Comparison of ENCODE assay signal across 8 cellular contexts in genomic region chr14:34460841-34461240, GRCh38. TPM values are rescaled to one million over a fixed set of nuclear protein-coding genes. Genes with fewer than 3 reads are reported as not detected.
A peak's percentile ranks its signal among the peaks of the same experiment; 100 is the strongest.
DNase-seq lines count a peak whose midpoint lies in the region; ATAC-seq, FAIRE-seq and TF ChIP-seq lines count a peak whose summit lies in the region.

No MANE protein-coding gene starts in this region.

- peak overlapping the region; percentile 89 for H3K9ac ChIP-seq in GM12878 (ENCODE audit: control insufficient read depth, insufficient read depth, low read length)

- peaks cover 47% of the 10 kb centered on the region for H3K79me2 ChIP-seq in GM12878 (ENCODE audit: control insufficient read depth, insufficient read depth, low read length)

- H3K27me3 ChIP-seq in right atrium auricular region (no peaks in the 10 kb centered on the region), GM12878 (replicated peaks in 1 of 2; ENCODE audit: control insufficient read depth in 2 of 2, insufficient read depth in 2 of 2, low read length in 1 of 2) (no peaks in the 10 kb centered on the region), lower lobe of right lung (ENCODE audit: low read depth) (no peaks in the 10 kb centered on the region)

- no peak for TF ChIP-seq POLR2A in GM12878 (IDR thresholded peaks at IDR 0.05; ENCODE audit: low read depth, low read length)

- intact Hi-C loops in left ventricle myocardium superior (cut with micrococcal nuclease) (no loop called here), GM12878 (cut with micrococcal nuclease; ENCODE audit: unreplicated experiment) (loop anchor here (5.0 kb wide), 2 partner anchors 76 to 129 kb away; partner anchors contain the start of gene EAPP), lower lobe of right lung (cut with DNase I) (no loop called here)

- H3K4me1 ChIP-seq in right atrium auricular region (peaks cover 0 to 29% of the 10 kb centered on the region in 2 donors), GM12878 (ENCODE audit: control insufficient read depth, insufficient read depth, low read length) (no peaks in the 10 kb centered on the region), lower lobe of right lung (peaks cover 29% of the 10 kb centered on the region)

- 14% methylated on average over 2 of the region's 2 CpGs for WGBS in GM12878 (ENCODE audit: insufficient coverage, insufficient replicate concordance, low lambda C conversion rate, missing lambda C conversion rate)

- SMC1A ChIA-PET in GM12878 (lab: Charles Lee; ENCODE audit: uncharacterized antibody, unreplicated experiment), result interaction anchor here (0.7 to 1.5 kb wide), 5 partner anchors 15 to 132 kb away, joined by 3 to 7 read pairs (median 3); no protein-coding TSS in a partner anchor

- ATAC-seq in left ventricle myocardium superior (no peak), GM12878 (no peak), lower lobe of right lung (peak in 1 of 2 donors; percentile 40)

- H3K27ac ChIP-seq in right atrium auricular region (peak overlapping the region; percentile 84 to 90), GM12878 (ENCODE audit: control insufficient read depth, insufficient read depth) (no peak overlapping the region; the same call in 1 of the 2 replicates), lower lobe of right lung (peak overlapping the region; percentile 90)

- H2AFZ ChIP-seq in GM12878 (ENCODE audit: control insufficient read depth, low read depth, low read length), result no peak overlapping the region

- H3K36me3 ChIP-seq in right atrium auricular region (peaks cover 8% of the 10 kb centered on the region), GM12878 (ENCODE audit: control insufficient read depth in 2 of 2, insufficient read depth in 2 of 2, low read length in 1 of 2) (no peaks in the 10 kb centered on the region; a peak in 1 of 4 replicates), lower lobe of right lung (peaks cover 8% of the 10 kb centered on the region)

- no TSS peak for BruUV-seq in GM12878 (replicated peaks; lab: Mats Ljungman, UMichigan)

- CTCF ChIA-PET in GM12878 (lab: Yijun Ruan, JAX), result interaction anchor here (0.6 to 1.3 kb wide), 4 partner anchors 9 to 135 kb away, joined by 3 to 5 read pairs (median 4); no protein-coding TSS in a partner anchor

- in situ Hi-C loops in GM12878 (cut with MboI), result no loop called here

- H4K20me1 ChIP-seq in GM12878 (ENCODE audit: control insufficient read depth, insufficient read depth), result no peaks in the 10 kb centered on the region

- no peak for DNase-seq in right atrium auricular region (ENCODE audit: low spot score)
- no peak for DNase-seq in left ventricle myocardium superior
- DNase-seq in GM12878 (ENCODE audit: low read depth, low spot score), result no peak
- DNase-seq in lower lobe of right lung, result no peak
- DNase-seq in GM03348 (ENCODE audit: low spot score), result no peak
- DNase-seq in C1 segment of cervical spinal cord (lab: John Stamatoyannopoulos, UW), result no peak
- no peak for DNase-seq in GM19240 (ENCODE audit: insufficient read length, low spot score)
- no peak for DNase-seq in NCI-H1417 treated with DMSO at 0.1 percent for 48 hours (lab: John Stamatoyannopoulos, UW)

- no peak for FAIRE-seq in GM12878 (lab: Jason Lieb, UNC)

- RAD21 ChIA-PET in GM12878 (lab: Charles Lee; ENCODE audit: unreplicated experiment), result no interaction called here

- no peak for TF ChIP-seq RAD21 in GM12878 (IDR thresholded peaks at IDR 0.05; ENCODE audit: insufficient read depth, low read depth, low read length)

- TF ChIP-seq EP300 in GM12878 (IDR thresholded peaks at IDR 0.05; ENCODE audit: borderline replicate concordance in 1 of 2, control insufficient read depth in 1 of 2, low read depth in 2 of 2, low read length in 2 of 2), result no peak

- peak overlapping the region; percentile 84 for H3K4me2 ChIP-seq in GM12878 (ENCODE audit: control insufficient read depth, insufficient read depth)

- no peaks in the 10 kb centered on the region for H3K9me3 ChIP-seq in right atrium auricular region
- no peaks in the 10 kb centered on the region for H3K9me3 ChIP-seq in GM12878 (replicated peaks; ENCODE audit: control insufficient read depth, insufficient read depth, low read length)
- no peaks in the 10 kb centered on the region for H3K9me3 ChIP-seq in lower lobe of right lung

- POLR2A ChIA-PET in GM12878 (lab: Charles Lee), result interaction anchor here (0.5 to 0.6 kb wide), 2 partner anchors 76 to 608 kb away, joined by 4 to 6 read pairs; no protein-coding TSS in a partner anchor

- no peak for TF ChIP-seq CTCF in right atrium auricular region (IDR thresholded peaks at IDR 0.05)
- no peak for TF ChIP-seq CTCF in GM12878 (IDR thresholded peaks at IDR 0.05 in 2 of 3, conservative IDR thresholded peaks at IDR 0.05 in 1 of 3; ENCODE audit: control insufficient read depth in 2 of 3, extremely low read depth in 1 of 3, insufficient read depth in 1 of 3, low read depth in 3 of 3, low read length in 3 of 3)
- TF ChIP-seq CTCF in lower lobe of right lung (IDR thresholded peaks at IDR 0.05), result no peak

- peak overlapping the region; percentile 65 to 70 for H3K4me3 ChIP-seq in right atrium auricular region
- peak overlapping the region; percentile 91 for H3K4me3 ChIP-seq in GM12878
- H3K4me3 ChIP-seq in lower lobe of right lung, result peak overlapping the region; percentile 69

TF ChIP-seq in GM12878, 131 proteins besides CTCF, POLR2A, EP300 and RAD21 (continues in another document):
- TF ChIP-seq EGR1 (IDR thresholded peaks at IDR 0.05; ENCODE audit: borderline replicate concordance in 1 of 2, low read depth in 2 of 2, low read length in 2 of 2), result no peak
- no peak for TF ChIP-seq WRNIP1 (IDR thresholded peaks at IDR 0.05; ENCODE audit: borderline replicate concordance, low read depth, low read length)
- TF ChIP-seq SMARCA5 (IDR thresholded peaks at IDR 0.05), result no peak
- TF ChIP-seq SPI1 (IDR thresholded peaks at IDR 0.05; ENCODE audit: borderline replicate concordance, insufficient read depth, low read depth, low read length), result no peak
- no peak for TF ChIP-seq SMAD5 (IDR thresholded peaks at IDR 0.05; ENCODE audit: low read depth)
- TF ChIP-seq SIX5 (IDR thresholded peaks at IDR 0.05; ENCODE audit: low read depth, low read length, severe bottlenecking), result no peak
- TF ChIP-seq E2F4 (IDR thresholded peaks at IDR 0.05; ENCODE audit: low read depth, low read length), result no peak
- no peak for TF ChIP-seq NR2F1 (conservative IDR thresholded peaks at IDR 0.05)
- no peak for TF ChIP-seq DPF2 (IDR thresholded peaks at IDR 0.05)
- no peak for TF ChIP-seq BCL11A (IDR thresholded peaks at IDR 0.05; ENCODE audit: low read depth, low read length)
- no peak for TF ChIP-seq SUPT20H (IDR thresholded peaks at IDR 0.05; ENCODE audit: borderline replicate concordance, control insufficient read depth, low read depth, low read length)
- TF ChIP-seq PKNOX1 (IDR thresholded peaks at IDR 0.05), result no peak

RNA-seq across cellular contexts. Expression of gene SPTSSA, which starts 1.2 kb away (rescaled TPM):
- total RNA-seq in right atrium auricular region (10 to 100 TPM in 1 of 2 donors, 1 to 10 TPM in 1; 9.4 to 10.8 TPM), left ventricle myocardium superior (14.2 TPM), GM12878 (2014; rRNA removed) (9.3 and 11.1 TPM in 2 replicates), GM12878 (2014; rRNA removed; fragmentation: Illumina TruSeq; extraction: Trizol) (19.6 and 21.0 TPM in 2 replicates), GM12878 (2021) (14.9 and 16.7 TPM in 2 replicates), lower lobe of right lung (47.6 TPM)
- 7.8 TPM in 2 replicates for total RNA-seq in GM12878 (2013; cell fraction: nucleolus; rRNA removed)
- polyA plus RNA-seq in GM12878 (2011; ENCODE audit: low read depth), result 9.9 TPM
- polyA plus RNA-seq in GM12878 (2011; rRNA removed) (37.7 and 49.3 TPM in 2 replicates), GM12878 (2014; fragmentation: Illumina TruSeq; extraction: Trizol) (33.1 and 42.2 TPM in 2 replicates), GM12878 (2014; fragmentation: Nextera tagmentation; extraction: Ambion mirVana) (10 to 100 TPM; 16.4 to 22.9 TPM), GM12878 (2014; rRNA removed) (15.8 and 20.8 TPM in 2 replicates), GM12878 (2016; fragmentation: Nextera tagmentation; extraction: Ambion mirVana) (10 to 100 TPM; 21.1 to 26.0 TPM)
- polyA plus RNA-seq in GM12878 (2011; cell fraction: cytosol; rRNA removed), result 27.9 and 36.3 TPM in 2 replicates
- 9.5 and 10.9 TPM in 2 replicates for polyA plus RNA-seq in GM12878 (2011; cell fraction: nucleus; rRNA removed)
- 20.5 and 22.1 TPM in 2 replicates for polyA plus RNA-seq in GM12878 (2012)
- polyA minus RNA-seq in GM12878 (2011; rRNA and poly(A)+ RNA removed), result 11.6 and 16.2 TPM in 2 replicates
- polyA minus RNA-seq in GM12878 (2011; cell fraction: cytosol; rRNA and poly(A)+ RNA removed), result 5.2 and 5.5 TPM in 2 replicates
- polyA minus RNA-seq in GM12878 (2011; cell fraction: nucleus; rRNA and poly(A)+ RNA removed), result 3.0 and 3.3 TPM in 2 replicates
